Comparison of ENCODE assay signal across 8 cellular contexts in genomic region chr15:75367913-75368688, GRCh38. TPM values are rescaled to one million over a fixed set of nuclear protein-coding genes. Genes with fewer than 3 reads are reported as not detected.
A peak's percentile ranks its signal among the peaks of the same experiment; 100 is the strongest.
DNase-seq lines count a peak whose midpoint lies in the region; ATAC-seq and TF ChIP-seq lines count a peak whose summit lies in the region.

Gene MAN2C1 (minus strand): TSS chr15:75368607. CDS start chr15:75368583, 24 bp downstream.

- peaks cover 17% of the 10 kb centered on the region for H3K4me1 ChIP-seq in Loucy (ENCODE audit: insufficient read depth, low read length, poor library complexity, severe bottlenecking)

- no peaks in the 10 kb centered on the region for H3K9me3 ChIP-seq in Loucy (ENCODE audit: insufficient read depth, low read depth, low read length)

- in situ Hi-C loops in G401 (cut with HindIII; ENCODE audit: low sequenced_read_pairs): no loop called here

- peaks cover 22% of the 10 kb centered on the region for H3K36me3 ChIP-seq in H7 (replicated peaks; ENCODE audit: control insufficient read depth, insufficient read depth, low read length)
- H3K36me3 ChIP-seq in Loucy (ENCODE audit: insufficient read depth, low read length): peaks cover 42% of the 10 kb centered on the region

- peaks cover 19 to 25% of the 10 kb centered on the region in 2 donors for H3K4me1 Mint-ChIP-seq in natural killer cell treated with Interleukin-12 subunit alpha and Interleukin-12 subunit beta and Interleukin-15 and Interleukin-18, amount 100 ng/mL, for 72 hours (ENCODE audit: low read depth in 2 of 2)

- H2AFZ ChIP-seq in Loucy (ENCODE audit: low read length): peak within 1 kb of the TSS; percentile 78

- no peaks in the 10 kb centered on the region for H3K27me3 Mint-ChIP-seq in natural killer cell treated with Interleukin-12 subunit alpha and Interleukin-12 subunit beta and Interleukin-15 and Interleukin-18, amount 100 ng/mL, for 72 hours

- TF ChIP-seq CTCF in Loucy (conservative IDR thresholded peaks at IDR 0.05; ENCODE audit: low read length): no peak; the same call in 1 of the 2 replicates

- no peaks in the 10 kb centered on the region for H3K9me3 Mint-ChIP-seq in natural killer cell treated with Interleukin-12 subunit alpha and Interleukin-12 subunit beta and Interleukin-15 and Interleukin-18, amount 100 ng/mL, for 72 hours

- H3K79me2 ChIP-seq in Loucy (ENCODE audit: insufficient read depth, low read length): peaks cover 24% of the 10 kb centered on the region

- no peaks in the 10 kb centered on the region for H3F3A ChIP-seq in Loucy (ENCODE audit: low read depth)

- H3K36me3 Mint-ChIP-seq in natural killer cell treated with Interleukin-12 subunit alpha and Interleukin-12 subunit beta and Interleukin-15 and Interleukin-18, amount 100 ng/mL, for 72 hours: no peaks in the 10 kb centered on the region

- H3K4me3 Mint-ChIP-seq in natural killer cell treated with Interleukin-12 subunit alpha and Interleukin-12 subunit beta and Interleukin-15 and Interleukin-18, amount 100 ng/mL, for 72 hours: peak within 1 kb of the TSS; percentile 92

- peak within 1 kb of the TSS; percentile 91 to 94 for H3K27ac Mint-ChIP-seq in natural killer cell treated with Interleukin-12 subunit alpha and Interleukin-12 subunit beta and Interleukin-15 and Interleukin-18, amount 100 ng/mL, for 72 hours

- ATAC-seq in natural killer cell treated with Interleukin-12 subunit alpha and Interleukin-12 subunit beta and Interleukin-15 and Interleukin-18, amount 100 ng/mL, for 72 hours: peak; percentile 94 to 96
- peak; percentile 95 for ATAC-seq in stimulated activated naive CD8-positive, alpha-beta T cell treated with anti-CD3 and anti-CD28 coated beads, Interleukin-15, Interleukin-2, amounts not matched to agents 100 U/mL and 50 U/mL, for 24 hours

- H3K9me2 ChIP-seq in Loucy (replicated peaks; ENCODE audit: low read depth, low read length): no peaks in the 10 kb centered on the region

- H3K4me3 ChIP-seq in H7 (ENCODE audit: insufficient read depth, low read depth, low read length): peak within 1 kb of the TSS; percentile 93
- peak within 1 kb of the TSS; percentile 85 for H3K4me3 ChIP-seq in Loucy (ENCODE audit: low read length, poor library complexity, severe bottlenecking)

- peak; percentile 97 for TF ChIP-seq POLR2A in Raji (IDR thresholded peaks at IDR 0.05; ENCODE audit: insufficient read depth, low read depth, low read length)

- H3K27me3 ChIP-seq in H7 (ENCODE audit: control insufficient read depth, insufficient read depth, low read length) (no peaks in the 10 kb centered on the region), Loucy (ENCODE audit: insufficient read depth, low read length, poor library complexity, severe bottlenecking) (no peaks in the 10 kb centered on the region)

- no peaks in the 10 kb centered on the region for H4K20me1 ChIP-seq in Loucy (ENCODE audit: insufficient read depth, low read length, poor library complexity, severe bottlenecking)

- DNase-seq in G401 (ENCODE audit: low spot score) (peak; percentile 95), H7 (peak; percentile 95), fibroblast of peridontal ligament (ENCODE audit: extremely low read depth) (peak; percentile 88)
- DNase-seq in activated T-helper 9 cell treated with anti-CD3 and anti-CD28 coated beads, Interleukin-2, amount 50 U/mL, for 16 hours (ENCODE audit: low read depth): peak; percentile 87
- peak; percentile 91 for DNase-seq in natural killer cell treated with Interleukin-12 subunit alpha and Interleukin-12 subunit beta and Interleukin-15 and Interleukin-18, amount 100 ng/mL, for 72 hours (ENCODE audit: low spot score)
- peak; percentile 97 for DNase-seq in stimulated activated naive CD8-positive, alpha-beta T cell treated with anti-CD3 and anti-CD28 coated beads, Interleukin-15, Interleukin-2, amounts not matched to agents 100 U/mL and 50 U/mL, for 24 hours

- peak within 1 kb of the TSS; percentile 93 for H3K4me2 ChIP-seq in Loucy (ENCODE audit: low read depth, low read length, poor library complexity, severe bottlenecking)

- peak within 1 kb of the TSS; percentile 88 for H3K9ac ChIP-seq in Loucy (ENCODE audit: low read depth, low read length, poor library complexity, severe bottlenecking)

RNA-seq across cellular contexts. Expression of gene MAN2C1, which starts in this region (rescaled TPM):
- 59.1 and 69.2 TPM in 2 replicates for total RNA-seq in G401 (2014; rRNA removed; shearing (Covaris generic))
- total RNA-seq in H7 (2014; rRNA removed; shearing (Covaris generic)): 79.8 and 118 TPM in 2 replicates
- 100 to 1,000 TPM; 213 to 295 TPM for total RNA-seq in natural killer cell treated with Interleukin-12 subunit alpha and Interleukin-12 subunit beta and Interleukin-15 and Interleukin-18, amount 100 ng/mL, for 72 hours

Comparison
In these comparisons a context has a peak if more than half of its experiments do, and no peak if none do; other contexts are left out.
1. Peak in every context shown above with its lines: DNase-seq, ATAC-seq and H3K4me3 ChIP-seq.